33 cellular contexts compared by ENCODE assay signal in genomic region chr6:15527838-15528617, GRCh38.
DNase-seq lines count a peak whose midpoint lies in the region; ATAC-seq and TF ChIP-seq lines count a peak whose summit lies in the region.
"Had no signal": no experiment of that assay in that cellular context is flagged by ENCODE, and none has a peak within 500 bp of the region (broad histone marks: within the 10 kb centered on the region; RNA-seq: fewer than 3 reads in every experiment).

No MANE protein-coding gene starts in this region.

- H3K27ac ChIP-seq in RWPE1 (no peak overlapping the region), foreskin keratinocyte (no peak overlapping the region)
- H3K27ac ChIP-seq: dorsolateral prefrontal cortex, epithelial cell of prostate, HL-60, spleen, tibial artery had no signal

- intact Hi-C loops in activated T-helper 2 cell treated with anti-CD3 and anti-CD28 coated beads, Interferon-gamma antibody, Interleukin-2, Interleukin-4, amounts not matched to agents 10 μg/mL and 5 μg/mL and 100 μg/mL, durations not matched to agents 14 hours and 24 hours and 36 hours (cut with micrococcal nuclease) = loop anchor here (10.0 kb wide), 1 partner anchor 677 kb away; no protein-coding TSS in a partner anchor

- H3K27me3 Mint-ChIP-seq in activated CD8-positive, alpha-beta memory T cell treated with anti-CD3 and anti-CD28 coated beads, Interleukin-2, amount 10 ng/mL, durations not matched to agents 7 days and 5 days = no peaks in the 10 kb centered on the region
- H3K27me3 Mint-ChIP-seq in activated T-helper 2 cell treated with anti-CD3 and anti-CD28 coated beads, Interferon-gamma antibody, Interleukin-2, Interleukin-4, amounts not matched to agents 10 μg/mL and 5 μg/mL and 100 μg/mL, durations not matched to agents 14 hours and 24 hours and 36 hours (ENCODE audit: low read depth) = no peaks in the 10 kb centered on the region
- H3K27me3 Mint-ChIP-seq: activated CD4-positive, alpha-beta memory T cell treated with anti-CD3 and anti-CD28 coated beads for 36 hours; activated naive CD4-positive, alpha-beta T cell treated with anti-CD3 and anti-CD28 coated beads, Interleukin-2, amount 10 ng/mL, durations not matched to agents 7 days and 5 days; stimulated activated naive CD8-positive, alpha-beta T cell treated with anti-CD3 and anti-CD28 coated beads, Interleukin-15, amount 100 ng/mL, for 72 hours had no signal

- no peak for ATAC-seq in activated CD8-positive, alpha-beta memory T cell treated with anti-CD3 and anti-CD28 coated beads, Interleukin-2, amount 10 ng/mL, durations not matched to agents 7 days and 5 days
- ATAC-seq in foreskin keratinocyte (no peak), HG02970 (IDR thresholded peaks at IDR 0.05; ENCODE audit: low FRiP score, unreplicated experiment) (no peak)
- ATAC-seq: activated T-cell treated with anti-CD3 and anti-CD28 coated beads, Interleukin-2, amount 50 U/mL, for 4 hours; stimulated activated naive CD8-positive, alpha-beta T cell treated with anti-CD3 and anti-CD28 coated beads, Interleukin-15, amount 100 ng/mL, for 72 hours had no signal

- no peak overlapping the region for H3K27ac Mint-ChIP-seq in activated CD8-positive, alpha-beta memory T cell treated with anti-CD3 and anti-CD28 coated beads, Interleukin-2, amount 10 ng/mL, durations not matched to agents 7 days and 5 days
- H3K27ac Mint-ChIP-seq in activated T-helper 2 cell treated with anti-CD3 and anti-CD28 coated beads, Interferon-gamma antibody, Interleukin-2, Interleukin-4, amounts not matched to agents 10 μg/mL and 5 μg/mL and 100 μg/mL, durations not matched to agents 14 hours and 24 hours and 36 hours = no peak overlapping the region
- H3K27ac Mint-ChIP-seq: activated CD4-positive, alpha-beta memory T cell treated with anti-CD3 and anti-CD28 coated beads for 36 hours; activated naive CD4-positive, alpha-beta T cell treated with anti-CD3 and anti-CD28 coated beads, Interleukin-2, amount 10 ng/mL, durations not matched to agents 7 days and 5 days had no signal

- H3K4me1 Mint-ChIP-seq in activated CD8-positive, alpha-beta memory T cell treated with anti-CD3 and anti-CD28 coated beads, Interleukin-2, amount 10 ng/mL, durations not matched to agents 7 days and 5 days = no peaks in the 10 kb centered on the region
- H3K4me1 Mint-ChIP-seq in activated T-helper 2 cell treated with anti-CD3 and anti-CD28 coated beads, Interferon-gamma antibody, Interleukin-2, Interleukin-4, amounts not matched to agents 10 μg/mL and 5 μg/mL and 100 μg/mL, durations not matched to agents 14 hours and 24 hours and 36 hours (ENCODE audit: low read depth) = peaks cover 4% of the 10 kb centered on the region

- peak; percentile 31 for DNase-seq in activated CD8-positive, alpha-beta memory T cell treated with anti-CD3 and anti-CD28 coated beads, Interleukin-2, amount 10 ng/mL, durations not matched to agents 7 days and 5 days
- DNase-seq in activated CD8-positive, alpha-beta memory T cell treated with anti-CD3 and anti-CD28 coated beads, Interleukin-2, amount 50 U/mL, for 48 hours = no peak
- peak; percentile 14 for DNase-seq in RWPE1 (ENCODE audit: low spot score)
- DNase-seq in foreskin keratinocyte = peak; percentile 11 to 39
- peak; percentile 9 for DNase-seq in stimulated activated CD8-positive, alpha-beta memory T cell treated with anti-CD3 and anti-CD28 coated beads, Interleukin-4, amount 100 ng/mL, for 48 hours
- no peak for DNase-seq in activated T-helper 2 cell treated with anti-CD3 and anti-CD28 coated beads, Interferon-gamma antibody, Interleukin-2, Interleukin-4, amounts not matched to agents 10 μg/mL and 5 μg/mL and 100 μg/mL, durations not matched to agents 14 hours and 24 hours and 36 hours (ENCODE audit: low spot score)
- no peak for DNase-seq in GM20000 (ENCODE audit: low spot score)
- DNase-seq: 8988T; activated CD4-positive, alpha-beta memory T cell treated with anti-CD3 and anti-CD28 coated beads for 36 hours; activated CD4-positive, CD25-positive, alpha-beta regulatory T cell; activated naive CD4-positive, alpha-beta T cell treated with anti-CD3 and anti-CD28 coated beads, Interleukin-2, amount 10 ng/mL, durations not matched to agents 7 days and 5 days; activated T-cell treated with anti-CD3 and anti-CD28 coated beads, Interleukin-2, amount 50 U/mL, for 4 hours; aorta; BE2C; central memory CD4-positive, alpha-beta T cell; COR-L47; DND-41; dorsolateral prefrontal cortex; hypothalamus; kidney; MG63; NCI-H1436 treated with DMSO at 0.1 percent for 48 hours; NCI-H2171; NCI-H526; nucleus accumbens; retina; spleen; stimulated activated CD4-positive, alpha-beta T cell treated with anti-CD3 and anti-CD28 coated beads, Interleukin-4, amount 100 ng/mL, for 24 hours; stimulated activated naive CD8-positive, alpha-beta T cell treated with anti-CD3 and anti-CD28 coated beads, Interleukin-15, amount 100 ng/mL, for 72 hours; tibial artery had no signal

- POLR2A ChIA-PET in RWPE1 (lab: Yijun Ruan, JAX; ENCODE audit: low non-redundant PET) = no interaction called here

- H3K36me3 Mint-ChIP-seq in activated CD8-positive, alpha-beta memory T cell treated with anti-CD3 and anti-CD28 coated beads, Interleukin-2, amount 10 ng/mL, durations not matched to agents 7 days and 5 days = peaks cover 44% of the 10 kb centered on the region
- H3K36me3 Mint-ChIP-seq in activated T-helper 2 cell treated with anti-CD3 and anti-CD28 coated beads, Interferon-gamma antibody, Interleukin-2, Interleukin-4, amounts not matched to agents 10 μg/mL and 5 μg/mL and 100 μg/mL, durations not matched to agents 14 hours and 24 hours and 36 hours (ENCODE audit: low read depth) = peaks cover 62% of the 10 kb centered on the region

- no peaks in the 10 kb centered on the region for H3K4me1 ChIP-seq in foreskin keratinocyte
- H3K4me1 ChIP-seq: BE2C, tibial artery had no signal

- no peaks in the 10 kb centered on the region for H3K9me3 Mint-ChIP-seq in activated CD8-positive, alpha-beta memory T cell treated with anti-CD3 and anti-CD28 coated beads, Interleukin-2, amount 10 ng/mL, durations not matched to agents 7 days and 5 days (ENCODE audit: low read depth)
- no peaks in the 10 kb centered on the region for H3K9me3 Mint-ChIP-seq in activated T-helper 2 cell treated with anti-CD3 and anti-CD28 coated beads, Interferon-gamma antibody, Interleukin-2, Interleukin-4, amounts not matched to agents 10 μg/mL and 5 μg/mL and 100 μg/mL, durations not matched to agents 14 hours and 24 hours and 36 hours
- H3K9me3 Mint-ChIP-seq: activated naive CD4-positive, alpha-beta T cell treated with anti-CD3 and anti-CD28 coated beads, Interleukin-2, amount 10 ng/mL, durations not matched to agents 7 days and 5 days had no signal

- no peak overlapping the region for H3K4me3 Mint-ChIP-seq in activated CD8-positive, alpha-beta memory T cell treated with anti-CD3 and anti-CD28 coated beads, Interleukin-2, amount 10 ng/mL, durations not matched to agents 7 days and 5 days
- no peak overlapping the region for H3K4me3 Mint-ChIP-seq in activated T-helper 2 cell treated with anti-CD3 and anti-CD28 coated beads, Interferon-gamma antibody, Interleukin-2, Interleukin-4, amounts not matched to agents 10 μg/mL and 5 μg/mL and 100 μg/mL, durations not matched to agents 14 hours and 24 hours and 36 hours (ENCODE audit: low read depth)
- H3K4me3 Mint-ChIP-seq: activated CD4-positive, alpha-beta memory T cell treated with anti-CD3 and anti-CD28 coated beads for 36 hours; activated naive CD4-positive, alpha-beta T cell treated with anti-CD3 and anti-CD28 coated beads, Interleukin-2, amount 10 ng/mL, durations not matched to agents 7 days and 5 days; activated T-cell treated with anti-CD3 and anti-CD28 coated beads, Interleukin-2, amount 50 U/mL, for 4 hours; stimulated activated naive CD8-positive, alpha-beta T cell treated with anti-CD3 and anti-CD28 coated beads, Interleukin-15, amount 100 ng/mL, for 72 hours had no signal

- TF ChIP-seq CTCF in RWPE1 (conservative IDR thresholded peaks at IDR 0.05; ENCODE audit: low read depth) (no peak), foreskin keratinocyte (conservative IDR thresholded peaks at IDR 0.05) (no peak), GM20000 (IDR thresholded peaks at IDR 0.05; ENCODE audit: extremely low read depth, missing control alignments) (no peak)

- no peaks in the 10 kb centered on the region for H3K27me3 ChIP-seq in foreskin keratinocyte
- H3K27me3 ChIP-seq: BE2C, dorsolateral prefrontal cortex, MG63, spleen, tibial artery had no signal

- CTCF ChIA-PET in activated CD8-positive, alpha-beta memory T cell treated with anti-CD3 and anti-CD28 coated beads, Interleukin-2, amount 10 ng/mL, durations not matched to agents 7 days and 5 days (lab: Charles Lee) = no interaction called here
- CTCF ChIA-PET in RWPE1 (lab: Yijun Ruan, JAX) = no interaction called here

Comparison
In these comparisons a context has a peak if more than half of its experiments do, and no peak if none do; other contexts are left out.
1. DNase-seq: peak in activated CD8-positive, alpha-beta memory T cell treated with anti-CD3 and anti-CD28 coated beads, Interleukin-2, amount 10 ng/mL, durations not matched to agents 7 days and 5 days (single experiment), RWPE1 (single experiment), foreskin keratinocyte (2 of 2) and stimulated activated CD8-positive, alpha-beta memory T cell treated with anti-CD3 and anti-CD28 coated beads, Interleukin-4, amount 100 ng/mL, for 48 hours (single experiment); none in activated CD8-positive, alpha-beta memory T cell treated with anti-CD3 and anti-CD28 coated beads, Interleukin-2, amount 50 U/mL, for 48 hours (single experiment), activated T-helper 2 cell treated with anti-CD3 and anti-CD28 coated beads, Interferon-gamma antibody, Interleukin-2, Interleukin-4, amounts not matched to agents 10 μg/mL and 5 μg/mL and 100 μg/mL, durations not matched to agents 14 hours and 24 hours and 36 hours (single experiment) and GM20000 (single experiment).